ENCODE assay signal across 31 cellular contexts in genomic region chr2:118967124-118967880, GRCh38. TPM values are rescaled to one million over a fixed set of nuclear protein-coding genes. Genes with fewer than 3 reads are reported as not detected.
"Had no signal": no experiment of that assay in that cellular context is flagged by ENCODE, and none has a peak within 500 bp of the region (broad histone marks: within the 10 kb centered on the region; RNA-seq: fewer than 3 reads in every experiment).

No MANE protein-coding gene starts in this region.

- H3K4me1 ChIP-seq: breast epithelium, esophagus squamous epithelium, left ventricle myocardium inferior, pancreas, prostate gland, vagina had no signal

- H3K27me3 ChIP-seq: breast epithelium, pancreas, vagina had no signal

- H3K27ac ChIP-seq: breast epithelium, esophagus squamous epithelium, left ventricle myocardium inferior, pancreas, prostate gland, skin epidermis, thoracic aorta, vagina, WERI-Rb-1 had no signal

- DNase-seq: activated CD4-positive, alpha-beta memory T cell treated with anti-CD3 and anti-CD28 coated beads, Interleukin-2, amount 10 ng/mL, durations not matched to agents 7 days and 5 days; activated CD4-positive, alpha-beta T cell treated with anti-CD3 and anti-CD28 coated beads for 48 hours; activated CD8-positive, alpha-beta memory T cell treated with anti-CD3 and anti-CD28 coated beads, Interleukin-2, amount 50 U/mL, for 48 hours; activated naive CD8-positive, alpha-beta T cell treated with anti-CD3 and anti-CD28 coated beads, Interleukin-2, amount 50 U/mL, for 24 hours; activated T-cell treated with anti-CD3 and anti-CD28 coated beads, Interleukin-2, amount 50 U/mL, for 24 hours; amygdala; central memory CD4-positive, alpha-beta T cell; esophagus squamous epithelium; left ventricle myocardium inferior; midbrain; naive thymus-derived CD4-positive, alpha-beta T cell; pancreas; retina; stimulated activated CD4-positive, alpha-beta T cell treated with anti-CD3 and anti-CD28 coated beads, Interleukin-12 subunit alpha, Interleukin-12 subunit beta, amount 100 ng/mL, for 4 hours; stimulated activated CD4-positive, alpha-beta T cell treated with anti-CD3 and anti-CD28 coated beads, Interleukin-4, amount 100 ng/mL, for 1 hour; T-helper 17 cell; T1000; trophoblast cell; WERI-Rb-1 had no signal

- H3K9me3 Mint-ChIP-seq: activated CD4-positive, alpha-beta memory T cell treated with anti-CD3 and anti-CD28 coated beads, Interleukin-2, amount 10 ng/mL, durations not matched to agents 7 days and 5 days; activated naive CD4-positive, alpha-beta T cell treated with anti-CD3 and anti-CD28 coated beads, Interleukin-2, amount 50 U/mL, for 24 hours; activated naive CD8-positive, alpha-beta T cell treated with anti-CD3 and anti-CD28 coated beads, Interleukin-2, amount 50 U/mL, for 24 hours; activated T-cell treated with anti-CD3 and anti-CD28 coated beads, Interleukin-2, amount 50 U/mL, for 24 hours; activated T-helper 2 cell treated with anti-CD3 and anti-CD28 coated beads, Interferon-gamma antibody, Interleukin-2, Interleukin-4, amounts not matched to agents 10 μg/mL and 5 μg/mL and 100 μg/mL, durations not matched to agents 14 hours and 24 hours and 36 hours; naive thymus-derived CD4-positive, alpha-beta T cell had no signal

- H3K4me1 Mint-ChIP-seq: activated CD4-positive, alpha-beta memory T cell treated with anti-CD3 and anti-CD28 coated beads, Interleukin-2, amount 10 ng/mL, durations not matched to agents 7 days and 5 days; activated naive CD4-positive, alpha-beta T cell treated with anti-CD3 and anti-CD28 coated beads, Interleukin-2, amount 50 U/mL, for 24 hours; activated naive CD8-positive, alpha-beta T cell treated with anti-CD3 and anti-CD28 coated beads, Interleukin-2, amount 50 U/mL, for 24 hours had no signal

- H3K36me3 Mint-ChIP-seq: activated naive CD4-positive, alpha-beta T cell treated with anti-CD3 and anti-CD28 coated beads, Interleukin-2, amount 50 U/mL, for 24 hours; naive thymus-derived CD4-positive, alpha-beta T cell had no signal

- H3K9me3 ChIP-seq: breast epithelium, esophagus squamous epithelium, left ventricle myocardium inferior, pancreas, prostate gland, thoracic aorta, vagina had no signal

- H3K4me3 ChIP-seq: breast epithelium, esophagus squamous epithelium, left ventricle myocardium inferior, pancreas, prostate gland, skin epidermis, thoracic aorta, vagina had no signal

- ATAC-seq: activated CD4-positive, CD25-positive, alpha-beta regulatory T cell treated with anti-CD3 and anti-CD28 coated beads, Interleukin-2, amount 50 U/mL, for 24 hours; activated naive CD8-positive, alpha-beta T cell treated with anti-CD3 and anti-CD28 coated beads, Interleukin-2, amount 50 U/mL, for 24 hours; naive thymus-derived CD4-positive, alpha-beta T cell; sciatic nerve; T-helper 17 cell had no signal

- H3K4me3 Mint-ChIP-seq: activated CD4-positive, alpha-beta memory T cell treated with anti-CD3 and anti-CD28 coated beads, Interleukin-2, amount 10 ng/mL, durations not matched to agents 7 days and 5 days; activated naive CD4-positive, alpha-beta T cell treated with anti-CD3 and anti-CD28 coated beads, Interleukin-2, amount 50 U/mL, for 24 hours; activated naive CD8-positive, alpha-beta T cell treated with anti-CD3 and anti-CD28 coated beads, Interleukin-2, amount 50 U/mL, for 24 hours; activated T-cell treated with anti-CD3 and anti-CD28 coated beads, Interleukin-2, amount 50 U/mL, for 24 hours; naive thymus-derived CD4-positive, alpha-beta T cell; stimulated activated naive CD8-positive, alpha-beta T cell treated with anti-CD3 and anti-CD28 coated beads, Interleukin-15, Interleukin-2, amounts not matched to agents 100 ng/mL and 50 ng/mL, for 24 hours; T-helper 17 cell had no signal

- H3K27ac Mint-ChIP-seq: activated CD4-positive, alpha-beta memory T cell treated with anti-CD3 and anti-CD28 coated beads, Interleukin-2, amount 10 ng/mL, durations not matched to agents 7 days and 5 days; activated naive CD4-positive, alpha-beta T cell treated with anti-CD3 and anti-CD28 coated beads, Interleukin-2, amount 50 U/mL, for 24 hours; activated naive CD8-positive, alpha-beta T cell treated with anti-CD3 and anti-CD28 coated beads, Interleukin-2, amount 50 U/mL, for 24 hours; activated T-cell treated with anti-CD3 and anti-CD28 coated beads, Interleukin-2, amount 50 U/mL, for 24 hours; activated T-helper 2 cell treated with anti-CD3 and anti-CD28 coated beads, Interferon-gamma antibody, Interleukin-2, Interleukin-4, amounts not matched to agents 10 μg/mL and 5 μg/mL and 100 μg/mL, durations not matched to agents 14 hours and 24 hours and 36 hours; naive thymus-derived CD4-positive, alpha-beta T cell; stimulated activated naive CD8-positive, alpha-beta T cell treated with anti-CD3 and anti-CD28 coated beads, Interleukin-15, Interleukin-2, amounts not matched to agents 100 ng/mL and 50 ng/mL, for 24 hours; T-helper 17 cell had no signal

- H3K27me3 Mint-ChIP-seq: activated CD4-positive, alpha-beta memory T cell treated with anti-CD3 and anti-CD28 coated beads, Interleukin-2, amount 10 ng/mL, durations not matched to agents 7 days and 5 days; activated naive CD8-positive, alpha-beta T cell treated with anti-CD3 and anti-CD28 coated beads, Interleukin-2, amount 50 U/mL, for 24 hours had no signal

- H3K36me3 ChIP-seq: breast epithelium, esophagus squamous epithelium, left ventricle myocardium inferior, pancreas, prostate gland, thoracic aorta, vagina, WERI-Rb-1 had no signal

RNA-seq across cellular contexts. Expression of gene MARCO, which starts 25.3 kb away (rescaled TPM):
- total RNA-seq: activated CD4-positive, alpha-beta memory T cell treated with anti-CD3 and anti-CD28 coated beads, Interleukin-2, amount 10 ng/mL, durations not matched to agents 7 days and 5 days; activated T-helper 2 cell treated with anti-CD3 and anti-CD28 coated beads, Interferon-gamma antibody, Interleukin-2, Interleukin-4, amounts not matched to agents 10 μg/mL and 5 μg/mL and 100 μg/mL, durations not matched to agents 14 hours and 24 hours and 36 hours; lung microvascular endothelial cell; T-helper 17 cell had no signal
- polyA plus RNA-seq: naive thymus-derived CD4-positive, alpha-beta T cell; neural cell had no signal
